ENCODE assay signal across 16 cellular contexts in the genomic region with DNA sequence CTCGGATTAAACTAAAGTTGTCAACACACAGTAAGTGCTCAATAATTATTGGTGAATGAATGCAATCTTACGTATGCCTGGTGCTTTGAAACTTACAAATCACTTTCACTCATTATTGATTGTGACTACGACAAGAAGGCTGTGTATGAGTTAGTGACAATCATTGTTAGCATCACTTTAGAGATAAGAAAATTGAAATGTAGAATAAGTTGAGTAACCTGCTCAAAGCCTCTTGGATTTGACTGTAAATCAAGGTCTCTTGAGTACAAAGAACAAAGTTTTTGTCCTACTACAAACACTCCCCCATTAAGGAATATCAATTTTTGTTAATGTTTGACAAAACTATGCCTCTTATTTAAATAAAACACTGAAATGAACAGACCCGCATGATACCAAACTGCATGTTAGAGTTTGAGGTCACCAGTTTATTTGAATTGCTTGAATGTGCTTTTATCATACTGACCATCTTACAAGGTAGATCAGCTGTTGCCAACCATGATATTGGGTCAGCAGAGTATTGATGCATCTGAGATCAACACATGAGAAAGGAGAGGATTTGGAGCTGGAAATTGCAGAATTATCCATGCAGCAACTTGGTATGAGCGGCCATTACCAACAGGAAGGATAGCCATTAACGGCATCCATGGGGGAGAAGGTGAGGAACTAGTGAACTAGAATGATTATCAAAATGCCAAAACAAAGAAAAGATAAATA.
DNase-seq lines count a peak whose midpoint lies in the region; ATAC-seq, FAIRE-seq and TF ChIP-seq lines count a peak whose summit lies in the region.
"Had no signal": no experiment of that assay in that cellular context is flagged by ENCODE, and none has a peak within 500 bp of the region (broad histone marks: within the 10 kb centered on the region; RNA-seq: fewer than 3 reads in every experiment).

No MANE protein-coding gene starts in this region.

- CTCF ChIA-PET in A549 (lab: Yijun Ruan, JAX) (no interaction called here), HCT116 (lab: Charles Lee) (interaction anchor here (0.6 kb wide), 1 partner anchor 992 kb away, joined by 3 read pairs; no protein-coding TSS in a partner anchor)

- peaks cover 43% of the 10 kb centered on the region for H3K4me1 Mint-ChIP-seq in astrocyte (ENCODE audit: low read depth, unreplicated experiment)
- H3K4me1 Mint-ChIP-seq: B cell had no signal

- no peak overlapping the region for H2AFZ ChIP-seq in HCT116 (ENCODE audit: low read depth, low read length, poor library complexity, severe bottlenecking)
- no peak overlapping the region for H2AFZ ChIP-seq in astrocyte (ENCODE audit: low read depth, low read length)
- H2AFZ ChIP-seq: GM23248 had no signal

- RAD21 ChIA-PET in HCT116 (lab: Charles Lee; ENCODE audit: low non-redundant PET in 1 of 2, low total read pairs in 2 of 2, uncharacterized antibody in 2 of 2, unreplicated experiment in 2 of 2) = interaction anchor here in 1 of 2 experiments (0.9 kb wide), 1 partner anchor 455 kb away, joined by 3 read pairs; no protein-coding TSS in a partner anchor

- peaks cover 80% of the 10 kb centered on the region for H3K79me2 ChIP-seq in HCT116 (ENCODE audit: insufficient read depth, low read length)
- no peaks in the 10 kb centered on the region for H3K79me2 ChIP-seq in astrocyte (ENCODE audit: insufficient read depth, low read length)

- H3K27ac ChIP-seq in A549 = peak overlapping the region in 1 of 2 experiments; percentile 29; a peak in 1 of 6 replicates
- H3K27ac ChIP-seq in HCT116 (ENCODE audit: low read depth, low read length) = peak overlapping the region; percentile 98
- H3K27ac ChIP-seq in astrocyte (ENCODE audit: low read depth, low read length) = no peak overlapping the region
- peak overlapping the region in 2 of 3 donors; percentile 33 to 72 for H3K27ac ChIP-seq in right lobe of liver
- H3K27ac ChIP-seq in brain microvascular endothelial cell = no peak overlapping the region
- H3K27ac ChIP-seq: GM23248, HL-60 had no signal

- H3K4me2 ChIP-seq in A549 (0 out of 3 replicates have a peak overlapping the region, but pooled peaks have one; percentile 47), HCT116 (ENCODE audit: low read length) (peak overlapping the region; percentile 13; the same call in 1 of the 2 replicates), astrocyte (ENCODE audit: low read length) (no peak overlapping the region)

- no peak for TF ChIP-seq EP300 in A549 (IDR thresholded peaks at IDR 0.05)

- H3K27me3 ChIP-seq in HCT116 (ENCODE audit: insufficient read depth, low read length) = no peaks in the 10 kb centered on the region
- no peaks in the 10 kb centered on the region for H3K27me3 ChIP-seq in astrocyte (ENCODE audit: insufficient read depth, low read length)
- H3K27me3 ChIP-seq in right lobe of liver = no peaks in the 10 kb centered on the region
- H3K27me3 ChIP-seq in brain microvascular endothelial cell (replicated peaks) = no peaks in the 10 kb centered on the region

- H3K9me3 ChIP-seq in A549 (no peaks in the 10 kb centered on the region), HCT116 (ENCODE audit: control insufficient read depth in 1 of 2, insufficient read depth in 1 of 2, low read depth in 1 of 2, low read length in 2 of 2) (no peaks in the 10 kb centered on the region), astrocyte (ENCODE audit: insufficient read depth, low read depth, low read length) (no peaks in the 10 kb centered on the region), right lobe of liver (no peaks in the 10 kb centered on the region)

- H3K27me3 Mint-ChIP-seq in astrocyte (ENCODE audit: low read depth, unreplicated experiment) = no peaks in the 10 kb centered on the region
- H3K27me3 Mint-ChIP-seq: CD4-positive, alpha-beta T cell had no signal

- H3K4me1 ChIP-seq in A549 (peaks cover 54% of the 10 kb centered on the region), HCT116 (ENCODE audit: control insufficient read depth in 1 of 2, insufficient read depth in 2 of 2, low read length in 2 of 2) (peaks cover 85 to 100% of the 10 kb centered on the region in 2 experiments), astrocyte (ENCODE audit: insufficient read depth, low read length) (peaks cover 47% of the 10 kb centered on the region), right lobe of liver (peaks cover 0 to 61% (median 13%) of the 10 kb centered on the region in 4 donors)

- no peaks in the 10 kb centered on the region for H3K9me2 ChIP-seq in HCT116 (ENCODE audit: insufficient read depth)

- no peak for FAIRE-seq in A549 (lab: Jason Lieb, UNC)
- FAIRE-seq in astrocyte (lab: Jason Lieb, UNC) = peak; percentile 69
- no peak for FAIRE-seq in GM19239 (lab: Jason Lieb, UNC)
- FAIRE-seq: H54 had no signal

- WGBS in A549 (ENCODE audit: missing lambda C conversion rate) = 92% methylated on average over 6 of the region's 6 CpGs
- WGBS in right lobe of liver (ENCODE audit: insufficient coverage, low coverage, low lambda C conversion rate, missing lambda C conversion rate) = 42% methylated on average over 6 of the region's 6 CpGs

- POLR2A ChIA-PET in A549 (lab: Yijun Ruan, JAX) = no interaction called here
- POLR2A ChIA-PET in HCT116 (lab: Charles Lee) = interaction anchor here (0.7 to 1.1 kb wide), 3 partner anchors 11 to 145 kb away, joined by 3 to 4 read pairs (median 4); no protein-coding TSS in a partner anchor

- no peak for TF ChIP-seq RAD21 in A549 (conservative IDR thresholded peaks at IDR 0.05 in 1 of 2, IDR thresholded peaks at IDR 0.05 in 1 of 2)
- no peak for TF ChIP-seq RAD21 in HCT116 (IDR thresholded peaks at IDR 0.05; ENCODE audit: low read depth)

- H3K36me3 ChIP-seq in HCT116 (ENCODE audit: control insufficient read depth in 1 of 2, insufficient read depth in 2 of 2, low read length in 2 of 2) = peaks cover 0 to 3% of the 10 kb centered on the region in 2 experiments; a peak in 1 of 4 replicates
- no peaks in the 10 kb centered on the region for H3K36me3 ChIP-seq in astrocyte (ENCODE audit: insufficient read depth, low read length)
- H3K36me3 ChIP-seq in right lobe of liver = no peaks in the 10 kb centered on the region
- H3K36me3 ChIP-seq in brain microvascular endothelial cell (replicated peaks) = no peaks in the 10 kb centered on the region

- no peak for DNase-seq in A549 (ENCODE audit: low read depth in 1 of 2, low spot score in 1 of 2)
- no peak for DNase-seq in HCT116 (ENCODE audit: low read depth, low spot score)
- DNase-seq in astrocyte (ENCODE audit: low read depth) = no peak
- no peak for DNase-seq in right lobe of liver
- DNase-seq in GM19239 (ENCODE audit: insufficient read length, low spot score) = no peak
- DNase-seq in activated CD4-positive, CD25-positive, alpha-beta regulatory T cell (lab: John Stamatoyannopoulos, UW) = no peak
- no peak for DNase-seq in NCI-H1092 treated with DMSO at 0.1 percent for 48 hours (lab: John Stamatoyannopoulos, UW)
- DNase-seq in brain microvascular endothelial cell = no peak
- DNase-seq: C1 segment of cervical spinal cord; CD4-positive, alpha-beta T cell; DND-41; GDM1; GM23248 had no signal

- ATAC-seq in A549 (no peak), HCT116 (no peak), right lobe of liver (peak; percentile 68 to 82 (median 74))

- H3K4me3 Mint-ChIP-seq in astrocyte (ENCODE audit: unreplicated experiment) = no peak overlapping the region
- H3K4me3 Mint-ChIP-seq: B cell; CD4-positive, alpha-beta T cell had no signal

- peak overlapping the region; percentile 69 for H3K9ac ChIP-seq in HCT116 (ENCODE audit: low read length)
- no peak overlapping the region for H3K9ac ChIP-seq in astrocyte (ENCODE audit: low read length)
- H3K9ac ChIP-seq: GM23248 had no signal

- peaks cover 2% of the 10 kb centered on the region for H3K9me3 Mint-ChIP-seq in astrocyte (ENCODE audit: unreplicated experiment)
- H3K9me3 Mint-ChIP-seq: CD4-positive, alpha-beta T cell had no signal

- in situ Hi-C loops in brain microvascular endothelial cell (cut with HindIII; ENCODE audit: low pct_ligation_motif_present, low sequenced_read_pairs) = no loop called here

- H3K4me3 ChIP-seq in A549 (no peak overlapping the region), HCT116 (replicated peaks in 1 of 2; ENCODE audit: low read depth in 1 of 2, low read length in 2 of 2) (no peak overlapping the region), astrocyte (ENCODE audit: insufficient read depth, low read depth, low read length) (no peak overlapping the region), right lobe of liver (no peak overlapping the region), brain microvascular endothelial cell (ENCODE audit: low read depth, low read length) (no peak overlapping the region)
- H3K4me3 ChIP-seq: GM23248 had no signal

- no peaks in the 10 kb centered on the region for H3K36me3 Mint-ChIP-seq in astrocyte (ENCODE audit: low read depth, unreplicated experiment)

- H4K20me1 ChIP-seq in HCT116 (ENCODE audit: insufficient read depth) = no peaks in the 10 kb centered on the region
- no peaks in the 10 kb centered on the region for H4K20me1 ChIP-seq in astrocyte (ENCODE audit: insufficient read depth, low read length)

- intact Hi-C loops in HCT116 (cut with micrococcal nuclease) (no loop called here), right lobe of liver (cut with DNase I) (no loop called here)

- no peak for TF ChIP-seq CTCF in A549 (IDR thresholded peaks at IDR 0.05)
- no peak for TF ChIP-seq CTCF in HCT116 (IDR thresholded peaks at IDR 0.05 in 2 of 3, conservative IDR thresholded peaks at IDR 0.05 in 1 of 3; ENCODE audit: borderline replicate concordance in 1 of 3, insufficient read depth in 1 of 3, low read depth in 2 of 3, low read length in 2 of 3)
- no peak for TF ChIP-seq CTCF in astrocyte (IDR thresholded peaks at IDR 0.05; ENCODE audit: insufficient read depth, low read depth, low read length)
- TF ChIP-seq CTCF in right lobe of liver (IDR thresholded peaks at IDR 0.05) = no peak
- TF ChIP-seq CTCF in brain microvascular endothelial cell (IDR thresholded peaks at IDR 0.05; ENCODE audit: low read depth, low read length, missing control alignments) = no peak

- TF ChIP-seq POLR2A in A549 (IDR thresholded peaks at IDR 0.05; ENCODE audit: low read length) (no peak), HCT116 (IDR thresholded peaks at IDR 0.05; ENCODE audit: borderline replicate concordance, extremely low read depth, insufficient read depth, insufficient read length) (no peak), right lobe of liver (IDR thresholded peaks at IDR 0.05) (no peak)

- no TSS peak for BruUV-seq in HCT116 (replicated peaks; lab: Mats Ljungman, UMichigan)

- H3K27ac Mint-ChIP-seq in astrocyte (ENCODE audit: unreplicated experiment) = no peak overlapping the region
- H3K27ac Mint-ChIP-seq: B cell; CD4-positive, alpha-beta T cell had no signal

TF ChIP-seq in A549, 52 proteins besides CTCF, POLR2A, EP300 and RAD21 (continues in another document):
- TF ChIP-seq RFX5 (IDR thresholded peaks at IDR 0.05) = no peak
- TF ChIP-seq ESRRA (IDR thresholded peaks at IDR 0.05; ENCODE audit: borderline replicate concordance, low read length) = no peak
- TF ChIP-seq JUNB (IDR thresholded peaks at IDR 0.05) = no peak
- TF ChIP-seq EHF (CRISPR knock-in tag; IDR thresholded peaks at IDR 0.05) = no peak

TF ChIP-seq in HCT116, 20 proteins besides CTCF, POLR2A, EP300 and RAD21 (continues in another document):
- TF ChIP-seq SP1 (IDR thresholded peaks at IDR 0.05; ENCODE audit: low read depth) (no peak), YY1 (IDR thresholded peaks at IDR 0.05; ENCODE audit: extremely low read depth, insufficient replicate concordance, low read depth, low read length) (peak; percentile 36), ZNF274 (IDR thresholded peaks at IDR 0.05; ENCODE audit: low read depth, low read length) (no peak), CBX3 (IDR thresholded peaks at IDR 0.05; ENCODE audit: low read depth) (no peak)

Comparison
In these comparisons a context has a peak if more than half of its experiments do, and no peak if none do; other contexts are left out.
1. ATAC-seq: peak in right lobe of liver (4 of 4); none in A549 (0 of 2) and HCT116 (single experiment).
2. H3K27ac ChIP-seq: peak in HCT116 (single experiment) and right lobe of liver (2 of 3); none in astrocyte (single experiment) and brain microvascular endothelial cell (single experiment).